ENCODE assay signal across 29 cellular contexts in the genomic region with DNA sequence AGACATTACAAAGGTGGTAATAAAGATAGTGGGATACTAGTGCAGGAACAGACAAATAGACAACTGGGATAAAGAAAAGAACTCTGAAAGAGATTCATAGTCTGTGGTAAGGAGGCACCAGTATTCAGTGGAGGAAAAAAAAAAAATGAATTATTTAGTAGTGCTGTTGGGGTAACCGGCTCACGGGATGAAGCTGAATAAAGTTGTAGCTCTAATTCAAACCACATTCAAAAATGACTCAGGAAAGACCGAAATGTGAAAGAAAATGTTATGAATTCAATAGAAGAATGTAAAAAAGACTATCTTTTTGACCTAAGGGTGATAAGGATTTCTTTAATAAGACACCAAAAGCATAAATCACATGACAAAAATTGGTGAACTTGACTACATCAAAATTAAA.
"Had no signal": no experiment of that assay in that cellular context is flagged by ENCODE, and none has a peak within 500 bp of the region (broad histone marks: within the 10 kb centered on the region; RNA-seq: fewer than 3 reads in every experiment).

No MANE protein-coding gene starts in this region.

- DNase-seq: activated CD4-positive, alpha-beta memory T cell treated with anti-CD3 and anti-CD28 coated beads for 36 hours; activated CD4-positive, alpha-beta T cell treated with anti-CD3 and anti-CD28 coated beads for 36 hours; activated CD4-positive, alpha-beta T cell treated with anti-CD3 and anti-CD28 coated beads, Interleukin-2, amount 10 ng/mL, durations not matched to agents 24 days and 14 days; activated CD4-positive, CD25-positive, alpha-beta regulatory T cell; activated CD4-positive, CD25-positive, alpha-beta regulatory T cell treated with anti-CD3 and anti-CD28 coated beads, Interleukin-2, amount 50 U/mL, for 72 hours; activated CD8-positive, alpha-beta memory T cell treated with anti-CD3 and anti-CD28 coated beads, Interleukin-2, amount 50 U/mL, for 4 hours; activated CD8-positive, alpha-beta T cell treated with anti-CD3 and anti-CD28 coated beads, Interleukin-2, amount 10 ng/mL, durations not matched to agents 7 days and 5 days; activated effector memory CD4-positive, alpha-beta T cell treated with anti-CD3 and anti-CD28 coated beads, Interleukin-2, amount 50 U/mL, for 16 hours; activated naive CD4-positive, alpha-beta T cell treated with anti-CD3 and anti-CD28 coated beads for 36 hours; activated naive CD8-positive, alpha-beta T cell treated with anti-CD3 and anti-CD28 coated beads for 36 hours; activated naive CD8-positive, alpha-beta T cell treated with anti-CD3 and anti-CD28 coated beads, Interleukin-2, amount 50 U/mL, for 24 hours; activated T-cell treated with anti-CD3 and anti-CD28 coated beads, Interleukin-2, amount 50 U/mL, for 1 hour; activated T-cell treated with anti-CD3 and anti-CD28 coated beads, Interleukin-2, amount 50 U/mL, for 48 hours; adrenal gland; amygdala; aorta; body of pancreas; central memory CD4-positive, alpha-beta T cell; cerebellar nuclear complex; colonic mucosa; effector CD8-positive, alpha-beta T cell; foreskin keratinocyte; gastrocnemius medialis; glutamatergic neuron; heart left ventricle; T-helper 2 cell had no signal

- H3K27ac ChIP-seq: adrenal gland, body of pancreas, cardiac muscle cell, colonic mucosa, epithelial cell of prostate, foreskin keratinocyte, gastrocnemius medialis, heart left ventricle had no signal

- H3K9me3 ChIP-seq: adrenal gland, body of pancreas, colonic mucosa, gastrocnemius medialis had no signal

- ATAC-seq: activated CD4-positive, alpha-beta T cell treated with anti-CD3 and anti-CD28 coated beads for 36 hours; activated CD8-positive, alpha-beta memory T cell treated with anti-CD3 and anti-CD28 coated beads, Interleukin-2, amount 10 ng/mL, durations not matched to agents 7 days and 5 days; activated CD8-positive, alpha-beta T cell treated with anti-CD3 and anti-CD28 coated beads, Interleukin-2, amount 10 ng/mL, durations not matched to agents 7 days and 5 days; activated naive CD8-positive, alpha-beta T cell treated with anti-CD3 and anti-CD28 coated beads, Interleukin-2, amount 50 U/mL, for 24 hours; body of pancreas; foreskin keratinocyte; gastrocnemius medialis; heart left ventricle had no signal

- H3K36me3 ChIP-seq: adrenal gland, cardiac muscle cell, colonic mucosa, gastrocnemius medialis, heart left ventricle had no signal

- H3K4me1 ChIP-seq: adrenal gland, colonic mucosa, foreskin keratinocyte, gastrocnemius medialis had no signal

- H3K4me3 ChIP-seq: adrenal gland, body of pancreas, cardiac muscle cell, colonic mucosa, gastrocnemius medialis, heart left ventricle had no signal
